Comparison of ENCODE assay signal across 2 cellular contexts in genomic region chr9:97990259-97990658, GRCh38.
TF ChIP-seq lines count a peak whose summit lies in the region.

No MANE protein-coding gene starts in this region.

TF ChIP-seq in GM23338, 12 proteins besides CTCF, POLR2A, EP300 and RAD21:
- no peak for TF ChIP-seq ZNF462 (CRISPR knock-in tag; IDR thresholded peaks at IDR 0.05)
- no peak for TF ChIP-seq ZNF114 (CRISPR knock-in tag; IDR thresholded peaks at IDR 0.05)
- no peak for TF ChIP-seq ETS1 (IDR thresholded peaks at IDR 0.05)
TF ChIP-seq in GM23338: peak in this region for 0.

TF ChIP-seq in WTC11, 78 proteins besides CTCF, POLR2A, EP300 and RAD21 (continued from another document):
- TF ChIP-seq FOXJ3 (CRISPR knock-in tag; IDR thresholded peaks at IDR 0.05; ENCODE audit: borderline replicate concordance) (no peak), JAZF1 (CRISPR knock-in tag; IDR thresholded peaks at IDR 0.05) (no peak), ZNF219 (CRISPR knock-in tag; IDR thresholded peaks at IDR 0.05; ENCODE audit: borderline replicate concordance) (no peak), ERG (CRISPR knock-in tag; IDR thresholded peaks at IDR 0.05) (no peak), NR1H2 (CRISPR knock-in tag; IDR thresholded peaks at IDR 0.05) (no peak), ZNF425 (CRISPR knock-in tag; conservative IDR thresholded peaks at IDR 0.05) (no peak), SP1 (CRISPR knock-in tag; conservative IDR thresholded peaks at IDR 0.05) (no peak)
TF ChIP-seq in WTC11: peak in this region for 0.
